In the genomic region with DNA sequence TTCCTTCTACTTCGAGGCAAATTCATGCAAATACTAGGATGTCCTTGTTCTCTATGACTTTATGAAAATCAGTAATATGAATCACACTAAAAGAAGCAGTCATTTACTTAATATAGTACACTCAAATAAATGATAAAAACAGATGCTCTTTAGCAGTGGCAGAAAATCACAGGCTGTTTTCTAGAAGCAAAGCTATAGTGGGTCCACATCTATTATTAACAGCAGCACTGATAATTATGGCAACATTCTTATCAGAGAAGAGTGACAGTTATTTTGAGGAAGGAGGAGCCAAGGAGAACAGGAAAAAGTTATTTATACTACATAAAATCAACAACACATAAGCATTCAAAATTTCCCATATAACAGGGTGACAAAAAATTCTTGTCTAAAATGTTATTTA, we compare ENCODE assay signal across 23 cellular contexts. TPM values are rescaled to one million over a fixed set of nuclear protein-coding genes. Genes with fewer than 3 reads are reported as not detected.
DNase-seq lines count a peak whose midpoint lies in the region; ATAC-seq and TF ChIP-seq lines count a peak whose summit lies in the region.
"Had no signal": no experiment of that assay in that cellular context is flagged by ENCODE, and none has a peak within 500 bp of the region (broad histone marks: within the 10 kb centered on the region; RNA-seq: fewer than 3 reads in every experiment).

No MANE protein-coding gene starts in this region.

- CTCF ChIA-PET in CD4-positive, alpha-beta memory T cell (lab: Charles Lee; ENCODE audit: partially characterized antibody): no interaction called here

- in situ Hi-C loops in GM13977 (cut with MboI; ENCODE audit: low pct_unique_long_range_greater_than_20kb, low sequenced_read_pairs, unreplicated experiment): no loop called here

- intact Hi-C loops in CD4-positive, alpha-beta memory T cell (cut with micrococcal nuclease): loop anchor here (1.0 kb wide), 1 partner anchor 11 kb away; no protein-coding TSS in a partner anchor
- intact Hi-C loops in heart right ventricle (cut with DNase I): no loop called here

- H2BK15ac ChIP-seq in neuronal stem cell (ENCODE audit: low read length): no peak overlapping the region

- no peaks in the 10 kb centered on the region for H3K27me3 ChIP-seq in CD4-positive, alpha-beta memory T cell (ENCODE audit: insufficient read depth, low read length)
- H3K27me3 ChIP-seq in Karpas-422 (ENCODE audit: low read length) (no peaks in the 10 kb centered on the region), heart right ventricle (no peaks in the 10 kb centered on the region), osteoblast (ENCODE audit: insufficient read depth, low read length) (no peaks in the 10 kb centered on the region), neuronal stem cell (ENCODE audit: control insufficient read depth in 3 of 3, insufficient read depth in 3 of 3, low read depth in 1 of 3, low read length in 3 of 3) (no peaks in the 10 kb centered on the region)
- H3K27me3 ChIP-seq: SJSA1, thyroid gland had no signal

- no peak overlapping the region for H3K23ac ChIP-seq in neuronal stem cell (ENCODE audit: low read depth, low read length, poor library complexity)

- H3K9me2 ChIP-seq in Karpas-422 (replicated peaks; ENCODE audit: insufficient read depth, low read length): no peaks in the 10 kb centered on the region

- H4K20me1 ChIP-seq in Karpas-422 (ENCODE audit: insufficient read depth, low read depth, low read length) (peaks cover 64% of the 10 kb centered on the region), osteoblast (ENCODE audit: insufficient read depth, low read length) (peaks cover 44% of the 10 kb centered on the region)

- H3K27ac ChIP-seq in CD4-positive, alpha-beta memory T cell (ENCODE audit: low read depth, low read length): no peak overlapping the region
- H3K27ac ChIP-seq in Karpas-422 (ENCODE audit: low read length) (no peak overlapping the region), heart right ventricle (peak overlapping the region in 9 of 10 donors; percentile 9 to 73 (median 56)), osteoblast (ENCODE audit: low read depth, low read length) (peak overlapping the region; percentile 5), neuronal stem cell (replicated peaks; ENCODE audit: low read length) (no peak overlapping the region)
- H3K27ac ChIP-seq: SJSA1, thyroid gland had no signal

- WGBS in heart right ventricle, 2 donors: 25 to 28% methylated on average over 1 of the region's 1 CpG
- WGBS in neuronal stem cell (ENCODE audit: extremely low coverage in 2 of 2, insufficient read length in 2 of 2, insufficient replicate concordance in 1 of 2), 2 donors: no CpG with 5 or more reads among the region's 1 CpG

- H3K9me3 Mint-ChIP-seq in CD4-positive, alpha-beta memory T cell: no peaks in the 10 kb centered on the region
- H3K9me3 Mint-ChIP-seq: activated naive CD4-positive, alpha-beta T cell treated with anti-CD3 and anti-CD28 coated beads for 36 hours; stimulated activated naive CD8-positive, alpha-beta T cell treated with anti-CD3 and anti-CD28 coated beads, Interleukin-15, Interleukin-2, amounts not matched to agents 100 ng/mL and 50 ng/mL, for 24 hours had no signal

- H3K79me1 ChIP-seq in neuronal stem cell (ENCODE audit: low read depth, low read length): peaks cover 3% of the 10 kb centered on the region

- peak overlapping the region in 4 of 7 donors; percentile 21 to 70 (median 52) for H3K27ac Mint-ChIP-seq in CD4-positive, alpha-beta memory T cell
- H3K27ac Mint-ChIP-seq: activated naive CD4-positive, alpha-beta T cell treated with anti-CD3 and anti-CD28 coated beads for 36 hours; stimulated activated naive CD8-positive, alpha-beta T cell treated with anti-CD3 and anti-CD28 coated beads, Interleukin-15, Interleukin-2, amounts not matched to agents 100 ng/mL and 50 ng/mL, for 24 hours had no signal

- H3K36me3 Mint-ChIP-seq in CD4-positive, alpha-beta memory T cell: peaks cover 40 to 63% of the 10 kb centered on the region in 2 donors

- H2BK120ac ChIP-seq in neuronal stem cell (ENCODE audit: low read depth, low read length): no peak overlapping the region

- H3K4me3 ChIP-seq in CD4-positive, alpha-beta memory T cell (ENCODE audit: low read length in 2 of 2): no peak overlapping the region
- H3K4me3 ChIP-seq in Karpas-422 (ENCODE audit: low read length): no peak overlapping the region
- peak overlapping the region in 1 of 10 donors; percentile 3 for H3K4me3 ChIP-seq in heart right ventricle
- H3K4me3 ChIP-seq in osteoblast (ENCODE audit: insufficient read depth, low read length): no peak overlapping the region
- H3K4me3 ChIP-seq in neuronal stem cell (ENCODE audit: low read length in 2 of 2): no peak overlapping the region
- H3K4me3 ChIP-seq: SJSA1, thyroid gland had no signal

- ATAC-seq in heart right ventricle (peak; percentile 14 to 87 (median 75)), HG03378 (IDR thresholded peaks at IDR 0.05; ENCODE audit: unreplicated experiment) (no peak)
- ATAC-seq: sciatic nerve had no signal

- no peak overlapping the region for H2AFZ ChIP-seq in Karpas-422 (ENCODE audit: low read length)
- H2AFZ ChIP-seq in osteoblast (ENCODE audit: low read length): no peak overlapping the region
- H2AFZ ChIP-seq in neuronal stem cell (ENCODE audit: low read length): no peak overlapping the region

- H3K4ac ChIP-seq in neuronal stem cell (ENCODE audit: low read length): no peak overlapping the region

- POLR2A ChIA-PET in CD4-positive, alpha-beta memory T cell (lab: Charles Lee; ENCODE audit: partially characterized antibody): no interaction called here

- H3K18ac ChIP-seq in neuronal stem cell (ENCODE audit: low read length): no peak overlapping the region

- H3K4me2 ChIP-seq in Karpas-422 (ENCODE audit: low read depth, low read length, poor library complexity, severe bottlenecking): peak overlapping the region; percentile 10
- no peak overlapping the region for H3K4me2 ChIP-seq in osteoblast (ENCODE audit: insufficient read depth, low read length)
- H3K4me2 ChIP-seq in neuronal stem cell (ENCODE audit: insufficient read depth, low read length, poor library complexity, severe bottlenecking): no peak overlapping the region

- H4K8ac ChIP-seq in neuronal stem cell (ENCODE audit: low read depth, low read length): no peak overlapping the region

- no peak overlapping the region for H2AK5ac ChIP-seq in neuronal stem cell (ENCODE audit: low read depth, low read length)

- no peak overlapping the region for H4K91ac ChIP-seq in neuronal stem cell (ENCODE audit: low read depth, low read length, poor library complexity)

- H3K4me1 Mint-ChIP-seq in CD4-positive, alpha-beta memory T cell: peaks cover 30 to 51% (median 46%) of the 10 kb centered on the region in 4 donors

- H3K14ac ChIP-seq in neuronal stem cell (ENCODE audit: low read length): no peak overlapping the region

- H3K9ac ChIP-seq in Karpas-422 (ENCODE audit: low read length): no peak overlapping the region
- H3K9ac ChIP-seq in neuronal stem cell (ENCODE audit: low read depth, low read length, poor library complexity): no peak overlapping the region

- H3K79me2 ChIP-seq in Karpas-422 (ENCODE audit: low read length) (peaks cover 89% of the 10 kb centered on the region), osteoblast (ENCODE audit: insufficient read depth, low read length) (peaks cover 87% of the 10 kb centered on the region)

- peak overlapping the region in 1 of 8 donors; percentile 10 for H3K4me3 Mint-ChIP-seq in CD4-positive, alpha-beta memory T cell
- H3K4me3 Mint-ChIP-seq: activated naive CD4-positive, alpha-beta T cell treated with anti-CD3 and anti-CD28 coated beads for 36 hours; stimulated activated naive CD8-positive, alpha-beta T cell treated with anti-CD3 and anti-CD28 coated beads, Interleukin-15, Interleukin-2, amounts not matched to agents 100 ng/mL and 50 ng/mL, for 24 hours had no signal

- TF ChIP-seq CTCF in heart right ventricle (IDR thresholded peaks at IDR 0.05) (no peak), osteoblast (IDR thresholded peaks at IDR 0.05; ENCODE audit: extremely low read depth, low read depth, low read length) (no peak), GM13977 (IDR thresholded peaks at IDR 0.05; ENCODE audit: extremely low read depth, insufficient read depth, missing control alignments) (no peak)

- no peaks in the 10 kb centered on the region for H3K9me3 ChIP-seq in CD4-positive, alpha-beta memory T cell (ENCODE audit: control insufficient read depth in 1 of 2, low read length in 2 of 2)
- H3K9me3 ChIP-seq in Karpas-422 (ENCODE audit: low read length) (no peaks in the 10 kb centered on the region), heart right ventricle (no peaks in the 10 kb centered on the region), osteoblast (ENCODE audit: low read depth, low read length) (no peaks in the 10 kb centered on the region), neuronal stem cell (replicated peaks in 1 of 2; ENCODE audit: control insufficient read depth in 2 of 2, insufficient read depth in 1 of 2, low read depth in 1 of 2, low read length in 2 of 2) (no peaks in the 10 kb centered on the region)
- H3K9me3 ChIP-seq: SJSA1, thyroid gland had no signal

- no peak overlapping the region for H2BK5ac ChIP-seq in neuronal stem cell (ENCODE audit: low read length)

- no peaks in the 10 kb centered on the region for H3K27me3 Mint-ChIP-seq in CD4-positive, alpha-beta memory T cell
- H3K27me3 Mint-ChIP-seq: stimulated activated naive CD8-positive, alpha-beta T cell treated with anti-CD3 and anti-CD28 coated beads, Interleukin-15, Interleukin-2, amounts not matched to agents 100 ng/mL and 50 ng/mL, for 24 hours had no signal

- no peak for DNase-seq in CD4-positive, alpha-beta memory T cell
- no peak for DNase-seq in Karpas-422
- DNase-seq in heart right ventricle: no peak
- no peak for DNase-seq in osteoblast (ENCODE audit: insufficient read length, low spot score, missing footprints)
- no peak for DNase-seq in neuronal stem cell (ENCODE audit: low spot score)
- DNase-seq in GM13977 (ENCODE audit: low spot score): no peak
- DNase-seq: activated CD4-positive, alpha-beta T cell treated with anti-CD3 and anti-CD28 coated beads for 1 hour; activated naive CD4-positive, alpha-beta T cell treated with anti-CD3 and anti-CD28 coated beads for 36 hours; anterior cingulate cortex; central memory CD4-positive, alpha-beta T cell; COR-L47; dermis blood vessel endothelial cell; DMS79; head of caudate nucleus; NCI-H1417 treated with DMSO at 0.1 percent for 48 hours; NCI-H524; stimulated activated CD4-positive, alpha-beta T cell treated with anti-CD3 and anti-CD28 coated beads, Interleukin-15, amount 100 ng/mL, for 24 hours; T-helper 1 cell; thyroid gland had no signal

- peaks cover 48% of the 10 kb centered on the region for H3K4me1 ChIP-seq in CD4-positive, alpha-beta memory T cell (ENCODE audit: insufficient read depth, low read length)
- H3K4me1 ChIP-seq in Karpas-422 (ENCODE audit: low read length): peaks cover 68% of the 10 kb centered on the region
- H3K4me1 ChIP-seq in heart right ventricle: peaks cover 0 to 71% (median 55%) of the 10 kb centered on the region in 9 donors
- H3K4me1 ChIP-seq in osteoblast (ENCODE audit: insufficient read depth, low read length): peaks cover 23% of the 10 kb centered on the region
- H3K4me1 ChIP-seq in neuronal stem cell (ENCODE audit: control insufficient read depth in 2 of 2, insufficient read depth in 1 of 2, low read depth in 1 of 2, low read length in 2 of 2): no peaks in the 10 kb centered on the region
- H3K4me1 ChIP-seq: thyroid gland had no signal

- H3K36me3 ChIP-seq in CD4-positive, alpha-beta memory T cell (ENCODE audit: insufficient read depth, low read length): peaks cover 36% of the 10 kb centered on the region
- H3K36me3 ChIP-seq in Karpas-422 (ENCODE audit: insufficient read depth, low read length) (peaks cover 63% of the 10 kb centered on the region), heart right ventricle (peaks cover 0 to 86% (median 30%) of the 10 kb centered on the region in 9 donors), osteoblast (ENCODE audit: insufficient read depth, low read length) (peaks cover 76% of the 10 kb centered on the region), neuronal stem cell (replicated peaks in 1 of 2; ENCODE audit: control insufficient read depth in 2 of 2, insufficient read depth in 2 of 2, low read length in 2 of 2) (peaks cover 8 to 97% of the 10 kb centered on the region in 2 donors)

- H2BK12ac ChIP-seq in neuronal stem cell (ENCODE audit: low read length): no peak overlapping the region

RNA-seq across cellular contexts. Expression of gene KIF5B, which starts 16.5 kb away (rescaled TPM):
- total RNA-seq in CD4-positive, alpha-beta memory T cell: 10 to 100 TPM; 54.8 to 55.6 TPM
- polyA plus RNA-seq in CD4-positive, alpha-beta memory T cell: 10 to 100 TPM; 23.4 to 29.6 TPM
- total RNA-seq in Karpas-422 (2014; rRNA removed; shearing (Covaris generic); ENCODE audit: low replicate concordance): 35.4 and 41.9 TPM in 2 replicates
- total RNA-seq in heart right ventricle (100 to 1,000 TPM; 113 to 205 (median 167) TPM), osteoblast (110 and 128 TPM in 2 replicates)
- polyA plus RNA-seq in heart right ventricle: 10 to 100 TPM; 30.1 to 64.1 TPM
- 76.9 TPM for polyA plus RNA-seq in neuronal stem cell (2013, experiment 1 of 2)
- 78.4 TPM for polyA plus RNA-seq in neuronal stem cell (2013, experiment 2 of 2)

Comparison
In these comparisons a context has a peak if more than half of its experiments do, and no peak if none do; other contexts are left out.
1. H3K27ac ChIP-seq: peak in heart right ventricle (9 of 10) and osteoblast (single experiment); none in CD4-positive, alpha-beta memory T cell (single experiment), Karpas-422 (single experiment) and neuronal stem cell (single experiment).